ENCODE assay signal across 14 cellular contexts in genomic region chr18:50649821-50650220, GRCh38.
A peak's percentile ranks its signal among the peaks of the same experiment; 100 is the strongest.
DNase-seq lines count a peak whose midpoint lies in the region; ATAC-seq and TF ChIP-seq lines count a peak whose summit lies in the region.
"Had no signal": no experiment of that assay in that cellular context is flagged by ENCODE, and none has a peak within 500 bp of the region (broad histone marks: within the 10 kb centered on the region; RNA-seq: fewer than 3 reads in every experiment).

No MANE protein-coding gene starts in this region.

- H3K27ac Mint-ChIP-seq in activated CD4-positive, alpha-beta memory T cell treated with anti-CD3 and anti-CD28 coated beads for 36 hours, result no peak overlapping the region
- no peak overlapping the region for H3K27ac Mint-ChIP-seq in stimulated activated memory B cell treated with anti-CD40 and anti-IgM and Interleukin-4, amounts not matched to agents 10 μg/mL and 1 μg/mL and 100 μg/mL, for 72 hours
- H3K27ac Mint-ChIP-seq: activated T-helper 1 cell treated with anti-CD3 and anti-CD28 coated beads, Interleukin-12 subunit alpha, Interleukin-12 subunit beta, Interleukin-2, Interleukin-4 antibody, amounts not matched to agents 30 ng/mL and 10 ng/mL and 1 ng/mL, durations not matched to agents 14 hours and 24 hours and 36 hours; type B pancreatic cell had no signal

- WGBS in psoas muscle, 3 donors, result 37 to 52% (median 43%) methylated on average over 4 of the region's 4 CpGs

- H3K9me2 ChIP-seq in Karpas-422 (replicated peaks; ENCODE audit: insufficient read depth, low read length), result no peaks in the 10 kb centered on the region

- H3K27me3 ChIP-seq in psoas muscle (ENCODE audit: insufficient read depth in 3 of 3, low read length in 2 of 3), result no peaks in the 10 kb centered on the region
- no peaks in the 10 kb centered on the region for H3K27me3 ChIP-seq in Karpas-422 (ENCODE audit: low read length)

- no peak overlapping the region for H3K4me3 Mint-ChIP-seq in activated CD4-positive, alpha-beta memory T cell treated with anti-CD3 and anti-CD28 coated beads for 36 hours
- H3K4me3 Mint-ChIP-seq in stimulated activated memory B cell treated with anti-CD40 and anti-IgM and Interleukin-4, amounts not matched to agents 10 μg/mL and 1 μg/mL and 100 μg/mL, for 72 hours, result no peak overlapping the region
- H3K4me3 Mint-ChIP-seq: activated T-helper 1 cell treated with anti-CD3 and anti-CD28 coated beads, Interleukin-12 subunit alpha, Interleukin-12 subunit beta, Interleukin-2, Interleukin-4 antibody, amounts not matched to agents 30 ng/mL and 10 ng/mL and 1 ng/mL, durations not matched to agents 14 hours and 24 hours and 36 hours; type B pancreatic cell had no signal

- intact Hi-C loops in psoas muscle (cut with DNase I), result loop anchor here in 1 of 2 donors (5.0 kb wide), 1 partner anchor 88 kb away; the partner anchor contains the start of gene MAPK4
- intact Hi-C loops in activated CD4-positive, alpha-beta memory T cell treated with anti-CD3 and anti-CD28 coated beads for 36 hours (cut with micrococcal nuclease), result no loop called here

- H3K27me3 Mint-ChIP-seq in activated CD4-positive, alpha-beta memory T cell treated with anti-CD3 and anti-CD28 coated beads for 36 hours, result peaks cover 5% of the 10 kb centered on the region
- peaks cover 6% of the 10 kb centered on the region for H3K27me3 Mint-ChIP-seq in stimulated activated memory B cell treated with anti-CD40 and anti-IgM and Interleukin-4, amounts not matched to agents 10 μg/mL and 1 μg/mL and 100 μg/mL, for 72 hours

- H4K20me1 ChIP-seq in Karpas-422 (ENCODE audit: insufficient read depth, low read depth, low read length), result no peaks in the 10 kb centered on the region

- no peak overlapping the region for H3K4me2 ChIP-seq in Karpas-422 (ENCODE audit: low read depth, low read length, poor library complexity, severe bottlenecking)

- no peak overlapping the region for H3K9ac ChIP-seq in Karpas-422 (ENCODE audit: low read length)

- no peaks in the 10 kb centered on the region for H3K36me3 Mint-ChIP-seq in activated CD4-positive, alpha-beta memory T cell treated with anti-CD3 and anti-CD28 coated beads for 36 hours
- H3K36me3 Mint-ChIP-seq in stimulated activated memory B cell treated with anti-CD40 and anti-IgM and Interleukin-4, amounts not matched to agents 10 μg/mL and 1 μg/mL and 100 μg/mL, for 72 hours, result no peaks in the 10 kb centered on the region
- H3K36me3 Mint-ChIP-seq: type B pancreatic cell had no signal

- H3K36me3 ChIP-seq in psoas muscle (ENCODE audit: insufficient read depth in 1 of 2, low read depth in 1 of 2) (no peaks in the 10 kb centered on the region), Karpas-422 (ENCODE audit: insufficient read depth, low read length) (no peaks in the 10 kb centered on the region)

- H3K4me1 ChIP-seq in psoas muscle (peaks cover 9% of the 10 kb centered on the region), Karpas-422 (ENCODE audit: low read length) (no peaks in the 10 kb centered on the region)

- H3K27ac ChIP-seq in psoas muscle, result no peak overlapping the region
- no peak overlapping the region for H3K27ac ChIP-seq in Karpas-422 (ENCODE audit: low read length)

- no peak overlapping the region for H2AFZ ChIP-seq in Karpas-422 (ENCODE audit: low read length)

- H3K4me3 ChIP-seq in choroid plexus epithelial cell (ENCODE audit: low read depth, low read length) (no peak overlapping the region), psoas muscle (no peak overlapping the region), Karpas-422 (ENCODE audit: low read length) (no peak overlapping the region)

- TF ChIP-seq CTCF in choroid plexus epithelial cell (conservative IDR thresholded peaks at IDR 0.05; ENCODE audit: low read depth, low read length), result no peak
- no peak for TF ChIP-seq CTCF in psoas muscle (IDR thresholded peaks at IDR 0.05)

- no peaks in the 10 kb centered on the region for H3K4me1 Mint-ChIP-seq in activated CD4-positive, alpha-beta memory T cell treated with anti-CD3 and anti-CD28 coated beads for 36 hours (ENCODE audit: low read depth)
- no peaks in the 10 kb centered on the region for H3K4me1 Mint-ChIP-seq in stimulated activated memory B cell treated with anti-CD40 and anti-IgM and Interleukin-4, amounts not matched to agents 10 μg/mL and 1 μg/mL and 100 μg/mL, for 72 hours

- no peaks in the 10 kb centered on the region for H3K9me3 ChIP-seq in psoas muscle
- H3K9me3 ChIP-seq in Karpas-422 (ENCODE audit: low read length), result no peaks in the 10 kb centered on the region

- peak; percentile 8 for DNase-seq in EL
- peak; percentile 77 for DNase-seq in choroid plexus epithelial cell (ENCODE audit: low read depth)
- peak in 31 of 51 donors; percentile 8 to 77 (median 42) for DNase-seq in hypothalamus (lab: John Stamatoyannopoulos, UW)
- peak; percentile 43 to 60 for DNase-seq in psoas muscle
- DNase-seq in activated CD4-positive, alpha-beta memory T cell treated with anti-CD3 and anti-CD28 coated beads for 36 hours, result no peak
- no peak for DNase-seq in left lobe of liver (ENCODE audit: low spot score)
- no peak for DNase-seq in Karpas-422
- DNase-seq: DND-41, mesendoderm, NCI-H2029 treated with DMSO at 0.1 percent for 48 hours had no signal

- POLR2A ChIA-PET in activated CD4-positive, alpha-beta memory T cell treated with anti-CD3 and anti-CD28 coated beads for 36 hours (lab: Charles Lee), result no interaction called here

- CTCF ChIA-PET in activated CD4-positive, alpha-beta memory T cell treated with anti-CD3 and anti-CD28 coated beads for 36 hours (lab: Charles Lee), result no interaction called here

- ATAC-seq in psoas muscle (peak; percentile 58 to 78 (median 66)), left lobe of liver (no peak)
- no peak for ATAC-seq in stimulated activated memory B cell treated with anti-CD40 and anti-IgM and Interleukin-4, amounts not matched to agents 10 μg/mL and 1 μg/mL and 100 μg/mL, for 72 hours
- ATAC-seq: activated CD4-positive, CD25-positive, alpha-beta regulatory T cell treated with anti-CD3 and anti-CD28 coated beads, Interleukin-2, amount 50 U/mL, for 24 hours had no signal

- H3K79me2 ChIP-seq in Karpas-422 (ENCODE audit: low read length), result no peaks in the 10 kb centered on the region

- H3K9me3 Mint-ChIP-seq in activated CD4-positive, alpha-beta memory T cell treated with anti-CD3 and anti-CD28 coated beads for 36 hours, result no peaks in the 10 kb centered on the region
- no peaks in the 10 kb centered on the region for H3K9me3 Mint-ChIP-seq in stimulated activated memory B cell treated with anti-CD40 and anti-IgM and Interleukin-4, amounts not matched to agents 10 μg/mL and 1 μg/mL and 100 μg/mL, for 72 hours
- H3K9me3 Mint-ChIP-seq: activated T-helper 1 cell treated with anti-CD3 and anti-CD28 coated beads, Interleukin-12 subunit alpha, Interleukin-12 subunit beta, Interleukin-2, Interleukin-4 antibody, amounts not matched to agents 30 ng/mL and 10 ng/mL and 1 ng/mL, durations not matched to agents 14 hours and 24 hours and 36 hours; type B pancreatic cell had no signal

Comparison
In these comparisons a context has a peak if more than half of its experiments do, and no peak if none do; other contexts are left out.
1. DNase-seq: peak in EL (single experiment), choroid plexus epithelial cell (single experiment), hypothalamus (31 of 51) and psoas muscle (2 of 2); none in activated CD4-positive, alpha-beta memory T cell treated with anti-CD3 and anti-CD28 coated beads for 36 hours (single experiment), left lobe of liver (single experiment) and Karpas-422 (single experiment).
2. ATAC-seq: peak in psoas muscle (4 of 4); none in left lobe of liver (single experiment) and stimulated activated memory B cell treated with anti-CD40 and anti-IgM and Interleukin-4, amounts not matched to agents 10 μg/mL and 1 μg/mL and 100 μg/mL, for 72 hours (single experiment).